In genomic region chrX:110491846-110492620, GRCh38 we compare ENCODE assay signal across 17 cellular contexts.
"Had no signal": no experiment of that assay in that cellular context is flagged by ENCODE, and none has a peak within 500 bp of the region (broad histone marks: within the 10 kb centered on the region; RNA-seq: fewer than 3 reads in every experiment).

No MANE protein-coding gene starts in this region.

- H3K4me1 ChIP-seq: adrenal gland, gastrocnemius medialis, left lung, pancreas, spleen, upper lobe of left lung had no signal

- H3K36me3 Mint-ChIP-seq: activated CD4-positive, alpha-beta memory T cell treated with anti-CD3 and anti-CD28 coated beads for 36 hours; activated CD8-positive, alpha-beta memory T cell treated with anti-CD3 and anti-CD28 coated beads, Interleukin-2, amount 10 ng/mL, durations not matched to agents 7 days and 5 days; activated naive CD4-positive, alpha-beta T cell treated with anti-CD3 and anti-CD28 coated beads, Interleukin-2, amount 50 U/mL, for 24 hours; naive thymus-derived CD4-positive, alpha-beta T cell had no signal

- DNase-seq: activated CD4-positive, alpha-beta memory T cell treated with anti-CD3 and anti-CD28 coated beads for 36 hours; activated CD4-positive, alpha-beta T cell treated with anti-CD3 and anti-CD28 coated beads for 36 hours; activated CD8-positive, alpha-beta memory T cell treated with anti-CD3 and anti-CD28 coated beads, Interleukin-2, amount 10 ng/mL, durations not matched to agents 7 days and 5 days; activated effector memory CD4-positive, alpha-beta T cell treated with Interleukin-2 at 50 U/mL for 16 hours; activated T-cell treated with anti-CD3 and anti-CD28 coated beads, Interleukin-2, amount 50 U/mL, for 1 hour; adrenal gland; gastrocnemius medialis; left lung; mammary epithelial cell; naive thymus-derived CD4-positive, alpha-beta T cell; spleen; stimulated activated naive CD8-positive, alpha-beta T cell treated with anti-CD3 and anti-CD28 coated beads, Interleukin-15, amount 100 ng/mL, for 72 hours; upper lobe of left lung; WERI-Rb-1 had no signal

- H3K27me3 Mint-ChIP-seq: activated CD8-positive, alpha-beta memory T cell treated with anti-CD3 and anti-CD28 coated beads, Interleukin-2, amount 10 ng/mL, durations not matched to agents 7 days and 5 days had no signal

- H3K9me3 ChIP-seq: adrenal gland, left lung, pancreas, upper lobe of left lung had no signal

- H3K4me1 Mint-ChIP-seq: activated CD4-positive, alpha-beta T cell treated with anti-CD3 and anti-CD28 coated beads for 36 hours; activated CD8-positive, alpha-beta memory T cell treated with anti-CD3 and anti-CD28 coated beads, Interleukin-2, amount 10 ng/mL, durations not matched to agents 7 days and 5 days; activated naive CD4-positive, alpha-beta T cell treated with anti-CD3 and anti-CD28 coated beads, Interleukin-2, amount 50 U/mL, for 24 hours; naive thymus-derived CD4-positive, alpha-beta T cell; stimulated activated naive CD8-positive, alpha-beta T cell treated with anti-CD3 and anti-CD28 coated beads, Interleukin-15, amount 100 ng/mL, for 72 hours had no signal

- ATAC-seq: activated CD4-positive, alpha-beta T cell treated with anti-CD3 and anti-CD28 coated beads for 36 hours; activated CD8-positive, alpha-beta memory T cell treated with anti-CD3 and anti-CD28 coated beads, Interleukin-2, amount 10 ng/mL, durations not matched to agents 7 days and 5 days; gastrocnemius medialis; left lung; naive thymus-derived CD4-positive, alpha-beta T cell; pancreas; sciatic nerve; stimulated activated naive CD8-positive, alpha-beta T cell treated with anti-CD3 and anti-CD28 coated beads, Interleukin-15, amount 100 ng/mL, for 72 hours had no signal

- H3K9me3 Mint-ChIP-seq: activated CD4-positive, alpha-beta memory T cell treated with anti-CD3 and anti-CD28 coated beads for 36 hours; activated naive CD4-positive, alpha-beta T cell treated with anti-CD3 and anti-CD28 coated beads, Interleukin-2, amount 50 U/mL, for 24 hours had no signal

- H3K36me3 ChIP-seq: adrenal gland, gastrocnemius medialis, left lung, pancreas, spleen, upper lobe of left lung, WERI-Rb-1 had no signal

- H3K27me3 ChIP-seq: gastrocnemius medialis, left lung, upper lobe of left lung had no signal

- H3K27ac ChIP-seq: adrenal gland, gastrocnemius medialis, left lung, pancreas, spleen, upper lobe of left lung, WERI-Rb-1 had no signal

- H3K4me3 Mint-ChIP-seq: activated CD4-positive, alpha-beta memory T cell treated with anti-CD3 and anti-CD28 coated beads for 36 hours; activated CD4-positive, alpha-beta T cell treated with anti-CD3 and anti-CD28 coated beads for 36 hours; activated CD8-positive, alpha-beta memory T cell treated with anti-CD3 and anti-CD28 coated beads, Interleukin-2, amount 10 ng/mL, durations not matched to agents 7 days and 5 days; activated naive CD4-positive, alpha-beta T cell treated with anti-CD3 and anti-CD28 coated beads, Interleukin-2, amount 50 U/mL, for 24 hours; naive thymus-derived CD4-positive, alpha-beta T cell; stimulated activated naive CD8-positive, alpha-beta T cell treated with anti-CD3 and anti-CD28 coated beads, Interleukin-15, amount 100 ng/mL, for 72 hours had no signal

- H3K27ac Mint-ChIP-seq: activated CD4-positive, alpha-beta memory T cell treated with anti-CD3 and anti-CD28 coated beads for 36 hours; activated CD4-positive, alpha-beta T cell treated with anti-CD3 and anti-CD28 coated beads for 36 hours; activated CD8-positive, alpha-beta memory T cell treated with anti-CD3 and anti-CD28 coated beads, Interleukin-2, amount 10 ng/mL, durations not matched to agents 7 days and 5 days; activated naive CD4-positive, alpha-beta T cell treated with anti-CD3 and anti-CD28 coated beads, Interleukin-2, amount 50 U/mL, for 24 hours; naive thymus-derived CD4-positive, alpha-beta T cell; stimulated activated naive CD8-positive, alpha-beta T cell treated with anti-CD3 and anti-CD28 coated beads, Interleukin-15, amount 100 ng/mL, for 72 hours had no signal

- H3K4me3 ChIP-seq: adrenal gland, gastrocnemius medialis, left lung, pancreas, spleen, upper lobe of left lung had no signal
